15 cellular contexts compared by ENCODE assay signal in the genomic region with DNA sequence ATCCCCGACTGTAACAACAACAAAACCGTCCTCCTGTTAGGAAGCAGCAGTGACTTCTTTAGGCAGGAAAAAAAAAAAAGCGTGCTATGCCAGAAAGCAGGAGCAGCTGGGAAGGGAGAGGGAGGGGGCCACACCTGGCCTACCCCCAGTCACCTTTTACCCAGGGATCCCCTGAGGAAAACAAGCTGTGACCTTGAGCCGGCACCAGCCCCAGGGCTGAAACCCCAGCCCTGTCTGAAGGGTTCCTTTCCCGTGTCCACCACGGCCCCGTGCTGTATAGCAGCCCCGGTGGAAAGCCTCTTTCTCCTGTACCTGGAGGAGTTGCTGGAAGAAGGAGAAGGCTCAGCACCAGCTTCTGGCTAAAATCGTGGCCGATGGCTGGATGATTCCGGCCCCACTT.
"Had no signal": no experiment of that assay in that cellular context is flagged by ENCODE, and none has a peak within 500 bp of the region (broad histone marks: within the 10 kb centered on the region; RNA-seq: fewer than 3 reads in every experiment).

No MANE protein-coding gene starts in this region.

- H3K27me3 ChIP-seq: body of pancreas, dorsolateral prefrontal cortex, neutrophil, upper lobe of right lung had no signal

- H3K27ac ChIP-seq: epithelial cell of prostate, lower lobe of right lung, neutrophil, upper lobe of right lung had no signal

- H3K27ac Mint-ChIP-seq: activated CD4-positive, alpha-beta T cell treated with anti-CD3 and anti-CD28 coated beads, Interleukin-2, amount 10 ng/mL, durations not matched to agents 24 days and 14 days; activated naive CD8-positive, alpha-beta T cell treated with anti-CD3 and anti-CD28 coated beads, Interleukin-2, amount 10 ng/mL, durations not matched to agents 7 days and 5 days; activated T-helper 1 cell treated with anti-CD3 and anti-CD28 coated beads, Interleukin-12 subunit alpha, Interleukin-12 subunit beta, Interleukin-2, Interleukin-4 antibody, amounts not matched to agents 30 ng/mL and 10 ng/mL and 1 ng/mL, durations not matched to agents 14 hours and 24 hours and 36 hours had no signal

- H3K4me3 Mint-ChIP-seq: activated CD4-positive, alpha-beta T cell treated with anti-CD3 and anti-CD28 coated beads, Interleukin-2, amount 10 ng/mL, durations not matched to agents 24 days and 14 days; activated naive CD8-positive, alpha-beta T cell treated with anti-CD3 and anti-CD28 coated beads, Interleukin-2, amount 10 ng/mL, durations not matched to agents 7 days and 5 days; activated T-helper 1 cell treated with anti-CD3 and anti-CD28 coated beads, Interleukin-12 subunit alpha, Interleukin-12 subunit beta, Interleukin-2, Interleukin-4 antibody, amounts not matched to agents 30 ng/mL and 10 ng/mL and 1 ng/mL, durations not matched to agents 14 hours and 24 hours and 36 hours had no signal

- H3K4me3 ChIP-seq: body of pancreas, dorsolateral prefrontal cortex, lower lobe of right lung, upper lobe of right lung had no signal

- H3K9me3 Mint-ChIP-seq: activated CD4-positive, alpha-beta T cell treated with anti-CD3 and anti-CD28 coated beads, Interleukin-2, amount 10 ng/mL, durations not matched to agents 24 days and 14 days; activated naive CD8-positive, alpha-beta T cell treated with anti-CD3 and anti-CD28 coated beads, Interleukin-2, amount 10 ng/mL, durations not matched to agents 7 days and 5 days; activated T-helper 1 cell treated with anti-CD3 and anti-CD28 coated beads, Interleukin-12 subunit alpha, Interleukin-12 subunit beta, Interleukin-2, Interleukin-4 antibody, amounts not matched to agents 30 ng/mL and 10 ng/mL and 1 ng/mL, durations not matched to agents 14 hours and 24 hours and 36 hours; naive thymus-derived CD8-positive, alpha-beta T cell had no signal

- ATAC-seq: body of pancreas; lower lobe of right lung; naive thymus-derived CD8-positive, alpha-beta T cell had no signal

- H3K27me3 Mint-ChIP-seq: activated CD4-positive, alpha-beta T cell treated with anti-CD3 and anti-CD28 coated beads, Interleukin-2, amount 10 ng/mL, durations not matched to agents 24 days and 14 days; activated naive CD8-positive, alpha-beta T cell treated with anti-CD3 and anti-CD28 coated beads, Interleukin-2, amount 10 ng/mL, durations not matched to agents 7 days and 5 days; naive thymus-derived CD8-positive, alpha-beta T cell had no signal

- H3K9me3 ChIP-seq: body of pancreas, lower lobe of right lung, neutrophil, upper lobe of right lung had no signal

- DNase-seq: activated CD4-positive, alpha-beta T cell treated with anti-CD3 and anti-CD28 coated beads, Interleukin-2, amount 10 ng/mL, durations not matched to agents 24 days and 14 days; activated gamma-delta T cell treated with Interleukin-2 at 50 U/mL for 16 hours; activated naive CD8-positive, alpha-beta T cell treated with anti-CD3 and anti-CD28 coated beads, Interleukin-2, amount 10 ng/mL, durations not matched to agents 7 days and 5 days; body of pancreas; dorsolateral prefrontal cortex; foreskin fibroblast; lower lobe of right lung; stimulated activated naive CD4-positive, alpha-beta T cell; T-helper 1 cell; T1000; upper lobe of right lung had no signal
